1 cellular context compared by ENCODE assay signal in the genomic region with DNA sequence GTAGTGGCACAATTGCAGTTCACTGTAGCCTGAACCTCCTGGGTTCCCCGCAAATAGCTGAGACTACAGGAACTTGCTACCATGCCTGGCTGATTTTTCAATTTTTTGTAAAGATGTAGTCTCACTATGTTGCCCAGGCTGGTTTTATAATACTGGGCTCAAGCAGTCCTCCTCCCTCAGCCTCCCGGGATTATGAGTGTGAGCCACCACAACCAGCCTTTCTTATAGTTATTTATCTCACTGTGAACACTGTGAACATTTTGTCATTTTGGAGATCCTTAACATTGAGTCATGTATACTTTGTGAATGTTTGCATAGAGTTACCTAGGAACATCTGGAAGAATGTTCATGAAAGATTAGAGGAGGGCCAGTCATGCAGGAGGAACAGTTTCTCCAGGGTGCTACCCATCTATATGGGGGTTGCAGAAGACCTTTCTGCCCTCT.
TF ChIP-seq lines count a peak whose summit lies in the region.

No MANE protein-coding gene starts in this region.

TF ChIP-seq in K562, 482 proteins besides CTCF, POLR2A, EP300 and RAD21 (continued from another document):
- TF ChIP-seq, protein P1, sequence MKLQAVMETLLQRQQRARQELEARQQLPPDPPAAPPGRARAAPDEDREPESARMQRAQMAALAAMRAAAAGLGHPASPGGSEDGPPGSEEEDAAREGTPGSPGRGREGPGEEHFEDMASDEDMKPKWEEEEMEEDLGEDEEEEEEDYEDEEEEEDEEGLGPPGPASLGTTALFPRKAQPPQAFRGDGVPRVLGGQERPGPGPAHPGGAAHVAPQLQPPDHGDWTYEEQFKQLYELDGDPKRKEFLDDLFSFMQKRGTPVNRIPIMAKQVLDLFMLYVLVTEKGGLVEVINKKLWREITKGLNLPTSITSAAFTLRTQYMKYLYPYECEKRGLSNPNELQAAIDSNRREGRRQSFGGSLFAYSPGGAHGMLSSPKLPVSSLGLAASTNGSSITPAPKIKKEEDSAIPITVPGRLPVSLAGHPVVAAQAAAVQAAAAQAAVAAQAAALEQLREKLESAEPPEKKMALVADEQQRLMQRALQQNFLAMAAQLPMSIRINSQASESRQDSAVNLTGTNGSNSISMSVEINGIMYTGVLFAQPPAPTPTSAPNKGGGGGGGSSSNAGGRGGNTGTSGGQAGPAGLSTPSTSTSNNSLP (IDR thresholded peaks at IDR 0.05; ENCODE audit: borderline replicate concordance, low read depth, low read length) = peak; percentile 62; the same call in 1 of the 2 replicates
- TF ChIP-seq, protein P2, sequence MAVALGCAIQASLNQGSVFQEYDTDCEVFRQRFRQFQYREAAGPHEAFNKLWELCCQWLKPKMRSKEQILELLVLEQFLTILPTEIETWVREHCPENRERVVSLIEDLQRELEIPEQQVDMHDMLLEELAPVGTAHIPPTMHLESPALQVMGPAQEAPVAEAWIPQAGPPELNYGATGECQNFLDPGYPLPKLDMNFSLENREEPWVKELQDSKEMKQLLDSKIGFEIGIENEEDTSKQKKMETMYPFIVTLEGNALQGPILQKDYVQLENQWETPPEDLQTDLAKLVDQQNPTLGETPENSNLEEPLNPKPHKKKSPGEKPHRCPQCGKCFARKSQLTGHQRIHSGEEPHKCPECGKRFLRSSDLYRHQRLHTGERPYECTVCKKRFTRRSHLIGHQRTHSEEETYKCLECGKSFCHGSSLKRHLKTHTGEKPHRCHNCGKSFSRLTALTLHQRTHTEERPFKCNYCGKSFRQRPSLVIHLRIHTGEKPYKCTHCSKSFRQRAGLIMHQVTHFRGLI (CRISPR knock-in tag; IDR thresholded peaks at IDR 0.05) = no peak
- TF ChIP-seq ZNF311 (CRISPR knock-in tag; IDR thresholded peaks at IDR 0.05) = no peak
- no peak for TF ChIP-seq XRCC5 (IDR thresholded peaks at IDR 0.05; ENCODE audit: low read depth, low read length)
- TF ChIP-seq ZKSCAN1 (IDR thresholded peaks at IDR 0.05; ENCODE audit: low read depth, low read length) = 0 out of 2 replicates have a peak, but pooled peaks have one; percentile 56
- TF ChIP-seq, protein P3, sequence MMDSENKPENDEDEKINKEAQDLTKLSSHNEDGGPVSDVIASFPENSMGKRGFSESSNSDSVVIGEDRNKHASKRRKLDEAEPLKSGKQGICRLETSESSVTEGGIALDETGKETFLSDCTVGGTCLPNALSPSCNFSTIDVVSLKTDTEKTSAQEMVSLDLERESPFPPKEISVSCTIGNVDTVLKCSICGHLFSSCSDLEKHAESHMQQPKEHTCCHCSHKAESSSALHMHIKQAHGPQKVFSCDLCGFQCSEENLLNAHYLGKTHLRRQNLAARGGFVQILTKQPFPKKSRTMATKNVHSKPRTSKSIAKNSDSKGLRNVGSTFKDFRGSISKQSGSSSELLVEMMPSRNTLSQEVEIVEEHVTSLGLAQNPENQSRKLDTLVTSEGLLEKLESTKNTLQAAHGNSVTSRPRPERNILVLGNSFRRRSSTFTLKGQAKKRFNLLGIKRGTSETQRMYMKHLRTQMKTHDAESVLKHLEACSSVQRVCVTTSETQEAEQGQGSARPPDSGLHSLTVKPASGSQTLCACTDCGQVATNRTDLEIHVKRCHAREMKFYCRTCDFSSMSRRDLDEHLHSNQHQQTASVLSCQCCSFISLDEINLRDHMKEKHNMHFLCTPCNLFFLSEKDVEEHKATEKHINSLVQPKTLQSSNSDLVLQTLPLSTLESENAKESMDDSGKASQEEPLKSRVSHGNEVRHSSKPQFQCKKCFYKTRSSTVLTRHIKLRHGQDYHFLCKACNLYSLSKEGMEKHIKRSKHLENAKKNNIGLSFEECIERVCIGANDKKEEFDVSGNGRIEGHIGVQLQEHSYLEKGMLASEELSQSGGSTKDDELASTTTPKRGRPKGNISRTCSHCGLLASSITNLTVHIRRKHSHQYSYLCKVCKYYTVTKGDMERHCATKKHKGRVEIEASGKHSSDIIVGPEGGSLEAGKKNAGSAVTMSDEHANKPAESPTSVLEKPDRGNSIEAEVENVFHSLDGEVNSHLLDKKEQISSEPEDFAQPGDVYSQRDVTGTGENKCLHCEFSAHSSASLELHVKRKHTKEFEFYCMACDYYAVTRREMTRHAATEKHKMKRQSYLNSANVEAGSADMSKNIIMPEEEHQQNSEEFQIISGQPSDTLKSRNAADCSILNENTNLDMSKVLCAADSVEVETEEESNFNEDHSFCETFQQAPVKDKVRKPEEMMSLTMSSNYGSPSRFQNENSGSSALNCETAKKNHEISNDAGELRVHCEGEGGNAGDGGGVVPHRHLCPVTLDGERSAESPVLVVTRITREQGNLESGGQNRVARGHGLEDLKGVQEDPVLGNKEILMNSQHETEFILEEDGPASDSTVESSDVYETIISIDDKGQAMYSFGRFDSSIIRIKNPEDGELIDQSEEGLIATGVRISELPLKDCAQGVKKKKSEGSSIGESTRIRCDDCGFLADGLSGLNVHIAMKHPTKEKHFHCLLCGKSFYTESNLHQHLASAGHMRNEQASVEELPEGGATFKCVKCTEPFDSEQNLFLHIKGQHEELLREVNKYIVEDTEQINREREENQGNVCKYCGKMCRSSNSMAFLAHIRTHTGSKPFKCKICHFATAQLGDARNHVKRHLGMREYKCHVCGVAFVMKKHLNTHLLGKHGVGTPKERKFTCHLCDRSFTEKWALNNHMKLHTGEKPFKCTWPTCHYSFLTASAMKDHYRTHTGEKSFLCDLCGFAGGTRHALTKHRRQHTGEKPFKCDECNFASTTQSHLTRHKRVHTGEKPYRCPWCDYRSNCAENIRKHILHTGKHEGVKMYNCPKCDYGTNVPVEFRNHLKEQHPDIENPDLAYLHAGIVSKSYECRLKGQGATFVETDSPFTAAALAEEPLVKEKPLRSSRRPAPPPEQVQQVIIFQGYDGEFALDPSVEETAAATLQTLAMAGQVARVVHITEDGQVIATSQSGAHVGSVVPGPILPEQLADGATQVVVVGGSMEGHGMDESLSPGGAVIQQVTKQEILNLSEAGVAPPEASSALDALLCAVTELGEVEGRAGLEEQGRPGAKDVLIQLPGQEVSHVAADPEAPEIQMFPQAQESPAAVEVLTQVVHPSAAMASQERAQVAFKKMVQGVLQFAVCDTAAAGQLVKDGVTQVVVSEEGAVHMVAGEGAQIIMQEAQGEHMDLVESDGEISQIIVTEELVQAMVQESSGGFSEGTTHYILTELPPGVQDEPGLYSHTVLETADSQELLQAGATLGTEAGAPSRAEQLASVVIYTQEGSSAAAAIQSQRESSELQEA (IDR thresholded peaks at IDR 0.05; ENCODE audit: low read depth) = no peak
- no peak for TF ChIP-seq ZBED1 (IDR thresholded peaks at IDR 0.05)
- TF ChIP-seq, protein P4, sequence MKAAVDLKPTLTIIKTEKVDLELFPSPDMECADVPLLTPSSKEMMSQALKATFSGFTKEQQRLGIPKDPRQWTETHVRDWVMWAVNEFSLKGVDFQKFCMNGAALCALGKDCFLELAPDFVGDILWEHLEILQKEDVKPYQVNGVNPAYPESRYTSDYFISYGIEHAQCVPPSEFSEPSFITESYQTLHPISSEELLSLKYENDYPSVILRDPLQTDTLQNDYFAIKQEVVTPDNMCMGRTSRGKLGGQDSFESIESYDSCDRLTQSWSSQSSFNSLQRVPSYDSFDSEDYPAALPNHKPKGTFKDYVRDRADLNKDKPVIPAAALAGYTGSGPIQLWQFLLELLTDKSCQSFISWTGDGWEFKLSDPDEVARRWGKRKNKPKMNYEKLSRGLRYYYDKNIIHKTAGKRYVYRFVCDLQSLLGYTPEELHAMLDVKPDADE (conservative IDR thresholded peaks at IDR 0.05; ENCODE audit: control insufficient read depth, low read depth, low read length) = no peak
- TF ChIP-seq, protein P5, sequence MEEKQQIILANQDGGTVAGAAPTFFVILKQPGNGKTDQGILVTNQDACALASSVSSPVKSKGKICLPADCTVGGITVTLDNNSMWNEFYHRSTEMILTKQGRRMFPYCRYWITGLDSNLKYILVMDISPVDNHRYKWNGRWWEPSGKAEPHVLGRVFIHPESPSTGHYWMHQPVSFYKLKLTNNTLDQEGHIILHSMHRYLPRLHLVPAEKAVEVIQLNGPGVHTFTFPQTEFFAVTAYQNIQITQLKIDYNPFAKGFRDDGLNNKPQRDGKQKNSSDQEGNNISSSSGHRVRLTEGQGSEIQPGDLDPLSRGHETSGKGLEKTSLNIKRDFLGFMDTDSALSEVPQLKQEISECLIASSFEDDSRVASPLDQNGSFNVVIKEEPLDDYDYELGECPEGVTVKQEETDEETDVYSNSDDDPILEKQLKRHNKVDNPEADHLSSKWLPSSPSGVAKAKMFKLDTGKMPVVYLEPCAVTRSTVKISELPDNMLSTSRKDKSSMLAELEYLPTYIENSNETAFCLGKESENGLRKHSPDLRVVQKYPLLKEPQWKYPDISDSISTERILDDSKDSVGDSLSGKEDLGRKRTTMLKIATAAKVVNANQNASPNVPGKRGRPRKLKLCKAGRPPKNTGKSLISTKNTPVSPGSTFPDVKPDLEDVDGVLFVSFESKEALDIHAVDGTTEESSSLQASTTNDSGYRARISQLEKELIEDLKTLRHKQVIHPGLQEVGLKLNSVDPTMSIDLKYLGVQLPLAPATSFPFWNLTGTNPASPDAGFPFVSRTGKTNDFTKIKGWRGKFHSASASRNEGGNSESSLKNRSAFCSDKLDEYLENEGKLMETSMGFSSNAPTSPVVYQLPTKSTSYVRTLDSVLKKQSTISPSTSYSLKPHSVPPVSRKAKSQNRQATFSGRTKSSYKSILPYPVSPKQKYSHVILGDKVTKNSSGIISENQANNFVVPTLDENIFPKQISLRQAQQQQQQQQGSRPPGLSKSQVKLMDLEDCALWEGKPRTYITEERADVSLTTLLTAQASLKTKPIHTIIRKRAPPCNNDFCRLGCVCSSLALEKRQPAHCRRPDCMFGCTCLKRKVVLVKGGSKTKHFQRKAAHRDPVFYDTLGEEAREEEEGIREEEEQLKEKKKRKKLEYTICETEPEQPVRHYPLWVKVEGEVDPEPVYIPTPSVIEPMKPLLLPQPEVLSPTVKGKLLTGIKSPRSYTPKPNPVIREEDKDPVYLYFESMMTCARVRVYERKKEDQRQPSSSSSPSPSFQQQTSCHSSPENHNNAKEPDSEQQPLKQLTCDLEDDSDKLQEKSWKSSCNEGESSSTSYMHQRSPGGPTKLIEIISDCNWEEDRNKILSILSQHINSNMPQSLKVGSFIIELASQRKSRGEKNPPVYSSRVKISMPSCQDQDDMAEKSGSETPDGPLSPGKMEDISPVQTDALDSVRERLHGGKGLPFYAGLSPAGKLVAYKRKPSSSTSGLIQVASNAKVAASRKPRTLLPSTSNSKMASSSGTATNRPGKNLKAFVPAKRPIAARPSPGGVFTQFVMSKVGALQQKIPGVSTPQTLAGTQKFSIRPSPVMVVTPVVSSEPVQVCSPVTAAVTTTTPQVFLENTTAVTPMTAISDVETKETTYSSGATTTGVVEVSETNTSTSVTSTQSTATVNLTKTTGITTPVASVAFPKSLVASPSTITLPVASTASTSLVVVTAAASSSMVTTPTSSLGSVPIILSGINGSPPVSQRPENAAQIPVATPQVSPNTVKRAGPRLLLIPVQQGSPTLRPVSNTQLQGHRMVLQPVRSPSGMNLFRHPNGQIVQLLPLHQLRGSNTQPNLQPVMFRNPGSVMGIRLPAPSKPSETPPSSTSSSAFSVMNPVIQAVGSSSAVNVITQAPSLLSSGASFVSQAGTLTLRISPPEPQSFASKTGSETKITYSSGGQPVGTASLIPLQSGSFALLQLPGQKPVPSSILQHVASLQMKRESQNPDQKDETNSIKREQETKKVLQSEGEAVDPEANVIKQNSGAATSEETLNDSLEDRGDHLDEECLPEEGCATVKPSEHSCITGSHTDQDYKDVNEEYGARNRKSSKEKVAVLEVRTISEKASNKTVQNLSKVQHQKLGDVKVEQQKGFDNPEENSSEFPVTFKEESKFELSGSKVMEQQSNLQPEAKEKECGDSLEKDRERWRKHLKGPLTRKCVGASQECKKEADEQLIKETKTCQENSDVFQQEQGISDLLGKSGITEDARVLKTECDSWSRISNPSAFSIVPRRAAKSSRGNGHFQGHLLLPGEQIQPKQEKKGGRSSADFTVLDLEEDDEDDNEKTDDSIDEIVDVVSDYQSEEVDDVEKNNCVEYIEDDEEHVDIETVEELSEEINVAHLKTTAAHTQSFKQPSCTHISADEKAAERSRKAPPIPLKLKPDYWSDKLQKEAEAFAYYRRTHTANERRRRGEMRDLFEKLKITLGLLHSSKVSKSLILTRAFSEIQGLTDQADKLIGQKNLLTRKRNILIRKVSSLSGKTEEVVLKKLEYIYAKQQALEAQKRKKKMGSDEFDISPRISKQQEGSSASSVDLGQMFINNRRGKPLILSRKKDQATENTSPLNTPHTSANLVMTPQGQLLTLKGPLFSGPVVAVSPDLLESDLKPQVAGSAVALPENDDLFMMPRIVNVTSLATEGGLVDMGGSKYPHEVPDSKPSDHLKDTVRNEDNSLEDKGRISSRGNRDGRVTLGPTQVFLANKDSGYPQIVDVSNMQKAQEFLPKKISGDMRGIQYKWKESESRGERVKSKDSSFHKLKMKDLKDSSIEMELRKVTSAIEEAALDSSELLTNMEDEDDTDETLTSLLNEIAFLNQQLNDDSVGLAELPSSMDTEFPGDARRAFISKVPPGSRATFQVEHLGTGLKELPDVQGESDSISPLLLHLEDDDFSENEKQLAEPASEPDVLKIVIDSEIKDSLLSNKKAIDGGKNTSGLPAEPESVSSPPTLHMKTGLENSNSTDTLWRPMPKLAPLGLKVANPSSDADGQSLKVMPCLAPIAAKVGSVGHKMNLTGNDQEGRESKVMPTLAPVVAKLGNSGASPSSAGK (IDR thresholded peaks at IDR 0.05) = no peak
- TF ChIP-seq, protein P6, sequence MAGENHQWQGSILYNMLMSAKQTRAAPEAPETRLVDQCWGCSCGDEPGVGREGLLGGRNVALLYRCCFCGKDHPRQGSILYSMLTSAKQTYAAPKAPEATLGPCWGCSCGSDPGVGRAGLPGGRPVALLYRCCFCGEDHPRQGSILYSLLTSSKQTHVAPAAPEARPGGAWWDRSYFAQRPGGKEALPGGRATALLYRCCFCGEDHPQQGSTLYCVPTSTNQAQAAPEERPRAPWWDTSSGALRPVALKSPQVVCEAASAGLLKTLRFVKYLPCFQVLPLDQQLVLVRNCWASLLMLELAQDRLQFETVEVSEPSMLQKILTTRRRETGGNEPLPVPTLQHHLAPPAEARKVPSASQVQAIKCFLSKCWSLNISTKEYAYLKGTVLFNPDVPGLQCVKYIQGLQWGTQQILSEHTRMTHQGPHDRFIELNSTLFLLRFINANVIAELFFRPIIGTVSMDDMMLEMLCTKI (IDR thresholded peaks at IDR 0.05; ENCODE audit: partially characterized antibody) = no peak
- TF ChIP-seq, protein P7, sequence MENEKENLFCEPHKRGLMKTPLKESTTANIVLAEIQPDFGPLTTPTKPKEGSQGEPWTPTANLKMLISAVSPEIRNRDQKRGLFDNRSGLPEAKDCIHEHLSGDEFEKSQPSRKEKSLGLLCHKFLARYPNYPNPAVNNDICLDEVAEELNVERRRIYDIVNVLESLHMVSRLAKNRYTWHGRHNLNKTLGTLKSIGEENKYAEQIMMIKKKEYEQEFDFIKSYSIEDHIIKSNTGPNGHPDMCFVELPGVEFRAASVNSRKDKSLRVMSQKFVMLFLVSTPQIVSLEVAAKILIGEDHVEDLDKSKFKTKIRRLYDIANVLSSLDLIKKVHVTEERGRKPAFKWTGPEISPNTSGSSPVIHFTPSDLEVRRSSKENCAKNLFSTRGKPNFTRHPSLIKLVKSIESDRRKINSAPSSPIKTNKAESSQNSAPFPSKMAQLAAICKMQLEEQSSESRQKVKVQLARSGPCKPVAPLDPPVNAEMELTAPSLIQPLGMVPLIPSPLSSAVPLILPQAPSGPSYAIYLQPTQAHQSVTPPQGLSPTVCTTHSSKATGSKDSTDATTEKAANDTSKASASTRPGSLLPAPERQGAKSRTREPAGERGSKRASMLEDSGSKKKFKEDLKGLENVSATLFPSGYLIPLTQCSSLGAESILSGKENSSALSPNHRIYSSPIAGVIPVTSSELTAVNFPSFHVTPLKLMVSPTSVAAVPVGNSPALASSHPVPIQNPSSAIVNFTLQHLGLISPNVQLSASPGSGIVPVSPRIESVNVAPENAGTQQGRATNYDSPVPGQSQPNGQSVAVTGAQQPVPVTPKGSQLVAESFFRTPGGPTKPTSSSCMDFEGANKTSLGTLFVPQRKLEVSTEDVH (IDR thresholded peaks at IDR 0.05; ENCODE audit: low read depth, partially characterized antibody) = no peak
- no peak for TF ChIP-seq ZNF140 (CRISPR knock-in tag; IDR thresholded peaks at IDR 0.05)
- TF ChIP-seq ZNF253 (CRISPR knock-in tag; conservative IDR thresholded peaks at IDR 0.05) = no peak
- TF ChIP-seq HNRNPUL1 (IDR thresholded peaks at IDR 0.05; ENCODE audit: low read length) = no peak
- TF ChIP-seq FIP1L1 (IDR thresholded peaks at IDR 0.05; ENCODE audit: low read depth, low read length, poor library complexity, severe bottlenecking) = no peak
- TF ChIP-seq SRSF7 (optimal IDR thresholded peaks at IDR 0.05; ENCODE audit: low read depth, low read length) = no peak
